24 cellular contexts compared by ENCODE assay signal in the genomic region with DNA sequence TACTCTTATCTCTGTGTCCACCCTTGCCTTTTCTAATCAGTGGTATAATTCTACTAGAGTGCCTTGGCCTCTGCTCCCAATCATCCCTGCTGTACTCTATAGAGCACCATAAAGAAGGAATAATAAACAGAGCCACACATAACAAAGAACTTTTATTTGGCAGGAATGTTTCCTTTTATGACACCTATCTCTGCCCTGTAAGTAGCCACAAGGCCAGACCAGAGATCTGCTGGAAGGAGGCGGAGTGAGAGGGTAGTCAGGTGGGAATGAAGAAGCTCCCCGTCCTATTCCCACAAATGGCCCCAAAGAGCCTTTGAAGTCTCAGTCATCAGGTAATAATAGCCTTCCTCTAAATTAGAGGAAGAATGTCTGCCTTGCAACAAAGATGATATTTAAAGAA. TPM values are rescaled to one million over a fixed set of nuclear protein-coding genes. Genes with fewer than 3 reads are reported as not detected.
A peak's percentile ranks its signal among the peaks of the same experiment; 100 is the strongest.
DNase-seq lines count a peak whose midpoint lies in the region; ATAC-seq and TF ChIP-seq lines count a peak whose summit lies in the region.
"Had no signal": no experiment of that assay in that cellular context is flagged by ENCODE, and none has a peak within 500 bp of the region (broad histone marks: within the 10 kb centered on the region; RNA-seq: fewer than 3 reads in every experiment).

No MANE protein-coding gene starts in this region.

- CTCF ChIA-PET in naive thymus-derived CD4-positive, alpha-beta T cell (lab: Charles Lee), result no interaction called here

- peaks cover 70% of the 10 kb centered on the region for H3K4me1 Mint-ChIP-seq in osteocyte (ENCODE audit: unreplicated experiment)
- no peaks in the 10 kb centered on the region for H3K4me1 Mint-ChIP-seq in naive thymus-derived CD4-positive, alpha-beta T cell
- H3K4me1 Mint-ChIP-seq: activated CD4-positive, alpha-beta T cell treated with anti-CD3 and anti-CD28 coated beads, Interleukin-2, amount 10 ng/mL, durations not matched to agents 7 days and 5 days; naive B cell had no signal

- H3K9me3 ChIP-seq in HAP-1, result no peaks in the 10 kb centered on the region
- H3K9me3 ChIP-seq in gastroesophageal sphincter, result no peaks in the 10 kb centered on the region
- no peaks in the 10 kb centered on the region for H3K9me3 ChIP-seq in naive thymus-derived CD4-positive, alpha-beta T cell (ENCODE audit: control insufficient read depth in 2 of 3, low read length in 3 of 3)
- H3K9me3 ChIP-seq: BLaER1 treated with 17β-estradiol and CSF1 and Interleukin-3, amounts not matched to agents 10 nM and 100 nM; ovary; upper lobe of right lung had no signal

- TF ChIP-seq EP300 in gastroesophageal sphincter (IDR thresholded peaks at IDR 0.05), result no peak

- ATAC-seq in gastroesophageal sphincter (no peak), GM18511 (IDR thresholded peaks at IDR 0.05; ENCODE audit: unreplicated experiment) (no peak)
- no peak for ATAC-seq in naive thymus-derived CD4-positive, alpha-beta T cell
- ATAC-seq: activated T-cell treated with anti-CD3 and anti-CD28 coated beads, Interleukin-2, amount 50 U/mL, for 4 hours; effector memory CD8-positive, alpha-beta T cell; left lobe of liver; Panc1; upper lobe of right lung had no signal

- H3K27me3 Mint-ChIP-seq in osteocyte (ENCODE audit: unreplicated experiment), result no peaks in the 10 kb centered on the region
- H3K27me3 Mint-ChIP-seq in naive thymus-derived CD4-positive, alpha-beta T cell, result peaks cover 0 to 3% (median 0%) of the 10 kb centered on the region in 5 donors
- H3K27me3 Mint-ChIP-seq: activated CD4-positive, alpha-beta T cell treated with anti-CD3 and anti-CD28 coated beads, Interleukin-2, amount 10 ng/mL, durations not matched to agents 7 days and 5 days; effector memory CD8-positive, alpha-beta T cell had no signal

- H3K27me3 ChIP-seq in HAP-1 (ENCODE audit: low read depth) (no peaks in the 10 kb centered on the region), gastroesophageal sphincter (no peaks in the 10 kb centered on the region)
- H3K27me3 ChIP-seq in naive thymus-derived CD4-positive, alpha-beta T cell (ENCODE audit: control insufficient read depth in 2 of 2, insufficient read depth in 2 of 2, low read length in 2 of 2), result no peaks in the 10 kb centered on the region
- H3K27me3 ChIP-seq: BLaER1 treated with 17β-estradiol and CSF1 and Interleukin-3, amounts not matched to agents 10 nM and 100 nM; foreskin keratinocyte; ovary; upper lobe of right lung had no signal

- no peaks in the 10 kb centered on the region for H3K36me3 ChIP-seq in HAP-1 (replicated peaks)
- no peaks in the 10 kb centered on the region for H3K36me3 ChIP-seq in gastroesophageal sphincter
- no peaks in the 10 kb centered on the region for H3K36me3 ChIP-seq in naive thymus-derived CD4-positive, alpha-beta T cell (ENCODE audit: control insufficient read depth in 2 of 3, insufficient read depth in 3 of 3, low read length in 3 of 3)
- H3K36me3 ChIP-seq: BLaER1 treated with 17β-estradiol and CSF1 and Interleukin-3, amounts not matched to agents 10 nM and 100 nM; ovary; upper lobe of right lung had no signal

- POLR2A ChIA-PET in naive thymus-derived CD4-positive, alpha-beta T cell (lab: Charles Lee), result no interaction called here

- H3K4me3 Mint-ChIP-seq in osteocyte (ENCODE audit: unreplicated experiment), result no peak overlapping the region
- no peak overlapping the region for H3K4me3 Mint-ChIP-seq in naive thymus-derived CD4-positive, alpha-beta T cell
- H3K4me3 Mint-ChIP-seq: activated CD4-positive, alpha-beta T cell treated with anti-CD3 and anti-CD28 coated beads, Interleukin-2, amount 10 ng/mL, durations not matched to agents 7 days and 5 days; activated T-cell treated with anti-CD3 and anti-CD28 coated beads, Interleukin-2, amount 50 U/mL, for 4 hours; effector memory CD8-positive, alpha-beta T cell; naive B cell had no signal

- peaks cover 35% of the 10 kb centered on the region for H3K4me1 ChIP-seq in HAP-1
- peaks cover 3 to 95% (median 24%) of the 10 kb centered on the region in 3 donors for H3K4me1 ChIP-seq in gastroesophageal sphincter
- H3K4me1 ChIP-seq in naive thymus-derived CD4-positive, alpha-beta T cell (ENCODE audit: control insufficient read depth in 2 of 2, insufficient read depth in 2 of 2, low read length in 2 of 2), result no peaks in the 10 kb centered on the region

- no peaks in the 10 kb centered on the region for H3K9me3 Mint-ChIP-seq in osteocyte (ENCODE audit: unreplicated experiment)
- H3K9me3 Mint-ChIP-seq in naive thymus-derived CD4-positive, alpha-beta T cell, result no peaks in the 10 kb centered on the region
- H3K9me3 Mint-ChIP-seq: activated CD4-positive, alpha-beta T cell treated with anti-CD3 and anti-CD28 coated beads, Interleukin-2, amount 10 ng/mL, durations not matched to agents 7 days and 5 days; activated T-cell treated with anti-CD3 and anti-CD28 coated beads, Interleukin-2, amount 50 U/mL, for 4 hours; naive B cell had no signal

- H3K36me3 Mint-ChIP-seq in osteocyte (ENCODE audit: unreplicated experiment), result peaks cover 3% of the 10 kb centered on the region
- no peaks in the 10 kb centered on the region for H3K36me3 Mint-ChIP-seq in naive thymus-derived CD4-positive, alpha-beta T cell
- H3K36me3 Mint-ChIP-seq: naive B cell had no signal

- WGBS in gastroesophageal sphincter (ENCODE audit: low coverage in 1 of 2), 2 donors, result 80 to 90% methylated on average over 2 of the region's 2 CpGs

- TF ChIP-seq CTCF in gastroesophageal sphincter (IDR thresholded peaks at IDR 0.05), result no peak
- TF ChIP-seq CTCF in osteocyte (IDR thresholded peaks at IDR 0.05), result no peak

- H3K27ac Mint-ChIP-seq in osteocyte (ENCODE audit: unreplicated experiment), result peak overlapping the region; percentile 15
- H3K27ac Mint-ChIP-seq in naive thymus-derived CD4-positive, alpha-beta T cell, result no peak overlapping the region
- H3K27ac Mint-ChIP-seq: activated CD4-positive, alpha-beta T cell treated with anti-CD3 and anti-CD28 coated beads, Interleukin-2, amount 10 ng/mL, durations not matched to agents 7 days and 5 days; effector memory CD8-positive, alpha-beta T cell; naive B cell had no signal

- no peak for TF ChIP-seq POLR2A in gastroesophageal sphincter (IDR thresholded peaks at IDR 0.05)

- DNase-seq in HAP-1 (ENCODE audit: low spot score in 2 of 2) (peak; percentile 57 to 85), LoVo (ENCODE audit: low spot score) (peak; percentile 66), osteocyte (ENCODE audit: extremely low spot score, unreplicated experiment) (no peak), NCI-H446 (lab: John Stamatoyannopoulos, UW) (no peak)
- DNase-seq in naive thymus-derived CD4-positive, alpha-beta T cell, result no peak
- DNase-seq: activated CD4-positive, alpha-beta T cell treated with anti-CD3 and anti-CD28 coated beads, Interleukin-2, amount 10 ng/mL, durations not matched to agents 7 days and 5 days; activated naive CD4-positive, alpha-beta T cell; activated T-cell treated with anti-CD3 and anti-CD28 coated beads, Interleukin-2, amount 50 U/mL, for 4 hours; DMS79; effector memory CD8-positive, alpha-beta T cell; foreskin keratinocyte; GF-D8; naive B cell; NCI-H1436 treated with DMSO at 0.1 percent for 48 hours; ovary; SHP77 treated with DMSO at 0.1 percent for 48 hours; stimulated activated CD4-positive, alpha-beta T cell treated with anti-CD3 and anti-CD28 coated beads, Interleukin-4, amount 100 ng/mL, for 1 hour; SW 1271; upper lobe of right lung had no signal

- peak overlapping the region in 3 of 4 donors; percentile 19 to 76 (median 40) for H3K27ac ChIP-seq in gastroesophageal sphincter
- H3K27ac ChIP-seq in naive thymus-derived CD4-positive, alpha-beta T cell (ENCODE audit: low read depth, low read length), result no peak overlapping the region
- H3K27ac ChIP-seq: BLaER1 treated with 17β-estradiol and CSF1 and Interleukin-3, amounts not matched to agents 10 nM and 100 nM; foreskin keratinocyte; ovary; upper lobe of right lung had no signal

- intact Hi-C loops in naive thymus-derived CD4-positive, alpha-beta T cell (cut with micrococcal nuclease), result no loop called here

- no peak overlapping the region for H3K4me3 ChIP-seq in HAP-1
- no peak overlapping the region for H3K4me3 ChIP-seq in gastroesophageal sphincter
- no peak overlapping the region for H3K4me3 ChIP-seq in naive thymus-derived CD4-positive, alpha-beta T cell (ENCODE audit: low read length)
- H3K4me3 ChIP-seq: BLaER1 treated with 17β-estradiol and CSF1 and Interleukin-3, amounts not matched to agents 10 nM and 100 nM; ovary; upper lobe of right lung had no signal

- in situ Hi-C loops in HAP-1 (cut with MboI; ENCODE audit: low sequenced_read_pairs), result no loop called here

RNA-seq across cellular contexts. Expression of gene WLS, which starts 32.7 kb away (rescaled TPM):
- 100 to 1,000 TPM; 120 to 280 (median 263) TPM for total RNA-seq in gastroesophageal sphincter
- total RNA-seq in osteocyte, result 334 and 341 TPM in 2 replicates
- total RNA-seq in naive thymus-derived CD4-positive, alpha-beta T cell, result 10 to 100 TPM in 1 of 5 experiments, under 1 TPM in 2, not detected in 2; 0.50 to 12.2 (median 0.62) TPM
- polyA plus RNA-seq in naive thymus-derived CD4-positive, alpha-beta T cell, result not detected
- total RNA-seq: activated CD4-positive, alpha-beta T cell treated with anti-CD3 and anti-CD28 coated beads, Interleukin-2, amount 10 ng/mL, durations not matched to agents 7 days and 5 days had no signal

Comparison
In these comparisons a context has a peak if more than half of its experiments do, and no peak if none do; other contexts are left out.
1. DNase-seq: peak in HAP-1 (2 of 2) and LoVo (single experiment); none in osteocyte (single experiment), NCI-H446 (0 of 2) and naive thymus-derived CD4-positive, alpha-beta T cell (0 of 9).
2. RNA of gene WLS, which starts 32.7 kb away (total RNA-seq): 334 to 341 TPM in osteocyte and 120 to 280 TPM in gastroesophageal sphincter; 0.50 to 12.2 TPM in naive thymus-derived CD4-positive, alpha-beta T cell; every median in the first group is over 4 times any median in the second.